In genomic region chr19:4077800-4078683, GRCh38 we compare ENCODE assay signal across 1 cellular context.
TF ChIP-seq lines count a peak whose summit lies in the region.

No MANE protein-coding gene starts in this region.

TF ChIP-seq in HepG2, 621 proteins besides CTCF, POLR2A, EP300 and RAD21 (continued from another document and continues in another):
- no peak for TF ChIP-seq GRHL1 (CRISPR knock-in tag; conservative IDR thresholded peaks at IDR 0.05)
- TF ChIP-seq ZNF354B (CRISPR knock-in tag; IDR thresholded peaks at IDR 0.05) = no peak
- TF ChIP-seq MAFG (CRISPR knock-in tag; IDR thresholded peaks at IDR 0.05) = no peak
- no peak for TF ChIP-seq TSC22D2 (CRISPR knock-in tag; IDR thresholded peaks at IDR 0.05; ENCODE audit: borderline replicate concordance)
- no peak for TF ChIP-seq ZNF777 (CRISPR knock-in tag; IDR thresholded peaks at IDR 0.05)
- no peak for TF ChIP-seq THAP9 (CRISPR knock-in tag; IDR thresholded peaks at IDR 0.05; ENCODE audit: borderline replicate concordance)
- TF ChIP-seq MAZ (IDR thresholded peaks at IDR 0.05; ENCODE audit: borderline replicate concordance, low read depth, low read length) = no peak
- TF ChIP-seq MAZ (CRISPR knock-in tag; IDR thresholded peaks at IDR 0.05; ENCODE audit: low read depth) = peak; percentile 59; the same call in 1 of the 2 replicates
- TF ChIP-seq ZBTB14 (CRISPR knock-in tag; IDR thresholded peaks at IDR 0.05) = no peak
- no peak for TF ChIP-seq SNAPC2 (CRISPR knock-in tag; IDR thresholded peaks at IDR 0.05)
- no peak for TF ChIP-seq ZNF792 (CRISPR knock-in tag; IDR thresholded peaks at IDR 0.05)
- TF ChIP-seq PHF20 (CRISPR knock-in tag; IDR thresholded peaks at IDR 0.05) = 0 out of 2 replicates have a peak, but pooled peaks have one; percentile 13
- TF ChIP-seq SP4 (CRISPR knock-in tag; IDR thresholded peaks at IDR 0.05) = no peak
- TF ChIP-seq JUNB (CRISPR knock-in tag; IDR thresholded peaks at IDR 0.05; ENCODE audit: borderline replicate concordance) = no peak
- no peak for TF ChIP-seq ZNF407 (CRISPR knock-in tag; IDR thresholded peaks at IDR 0.05; ENCODE audit: not compliant biosample characterization)
- TF ChIP-seq XBP1 (CRISPR knock-in tag; IDR thresholded peaks at IDR 0.05) = no peak
- TF ChIP-seq, protein P1, sequence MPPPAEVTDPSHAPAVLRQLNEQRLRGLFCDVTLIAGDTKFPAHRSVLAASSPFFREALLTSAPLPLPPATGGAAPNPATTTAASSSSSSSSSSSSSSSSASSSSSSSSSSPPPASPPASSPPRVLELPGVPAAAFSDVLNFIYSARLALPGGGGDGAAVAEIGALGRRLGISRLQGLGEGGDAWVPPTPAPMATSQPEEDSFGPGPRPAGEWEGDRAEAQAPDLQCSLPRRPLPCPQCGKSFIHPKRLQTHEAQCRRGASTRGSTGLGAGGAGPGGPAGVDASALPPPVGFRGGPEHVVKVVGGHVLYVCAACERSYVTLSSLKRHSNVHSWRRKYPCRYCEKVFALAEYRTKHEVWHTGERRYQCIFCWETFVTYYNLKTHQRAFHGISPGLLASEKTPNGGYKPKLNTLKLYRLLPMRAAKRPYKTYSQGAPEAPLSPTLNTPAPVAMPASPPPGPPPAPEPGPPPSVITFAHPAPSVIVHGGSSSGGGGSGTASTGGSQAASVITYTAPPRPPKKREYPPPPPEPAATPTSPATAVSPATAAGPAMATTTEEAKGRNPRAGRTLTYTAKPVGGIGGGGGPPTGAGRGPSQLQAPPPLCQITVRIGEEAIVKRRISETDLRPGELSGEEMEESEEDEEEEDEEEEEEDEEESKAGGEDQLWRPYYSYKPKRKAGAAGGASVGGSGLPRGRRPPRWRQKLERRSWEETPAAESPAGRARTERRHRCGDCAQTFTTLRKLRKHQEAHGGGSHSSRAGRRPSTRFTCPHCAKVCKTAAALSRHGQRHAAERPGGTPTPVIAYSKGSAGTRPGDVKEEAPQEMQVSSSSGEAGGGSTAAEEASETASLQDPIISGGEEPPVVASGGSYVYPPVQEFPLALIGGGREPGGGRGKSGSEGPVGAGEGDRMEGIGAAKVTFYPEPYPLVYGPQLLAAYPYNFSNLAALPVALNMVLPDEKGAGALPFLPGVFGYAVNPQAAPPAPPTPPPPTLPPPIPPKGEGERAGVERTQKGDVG (CRISPR knock-in tag; IDR thresholded peaks at IDR 0.05; ENCODE audit: borderline replicate concordance) = no peak
- TF ChIP-seq TAF1 (CRISPR knock-in tag; IDR thresholded peaks at IDR 0.05) = peak; percentile 22; the same call in 1 of the 2 replicates
- 0 out of 2 replicates have a peak, but pooled peaks have one; percentile 11 for TF ChIP-seq SP5 (CRISPR knock-in tag; IDR thresholded peaks at IDR 0.05; ENCODE audit: borderline replicate concordance, low read depth)
- peak; percentile 59 for TF ChIP-seq RBFOX2 (IDR thresholded peaks at IDR 0.05; ENCODE audit: low read depth, low read length)
- peak; percentile 30 for TF ChIP-seq ZNF281 (CRISPR knock-in tag; IDR thresholded peaks at IDR 0.05; ENCODE audit: borderline replicate concordance)
- peak; percentile 98 for TF ChIP-seq ESRRA (CRISPR knock-in tag; IDR thresholded peaks at IDR 0.05; ENCODE audit: low read depth)
- TF ChIP-seq ONECUT2 (CRISPR knock-in tag; IDR thresholded peaks at IDR 0.05) = no peak
- peak; percentile 57 for TF ChIP-seq RARA (CRISPR knock-in tag; IDR thresholded peaks at IDR 0.05)
- TF ChIP-seq ZMYM2 (CRISPR knock-in tag; IDR thresholded peaks at IDR 0.05) = no peak
- peak; percentile 43 for TF ChIP-seq SKI (IDR thresholded peaks at IDR 0.05; ENCODE audit: partially characterized antibody)
- TF ChIP-seq, protein P2, sequence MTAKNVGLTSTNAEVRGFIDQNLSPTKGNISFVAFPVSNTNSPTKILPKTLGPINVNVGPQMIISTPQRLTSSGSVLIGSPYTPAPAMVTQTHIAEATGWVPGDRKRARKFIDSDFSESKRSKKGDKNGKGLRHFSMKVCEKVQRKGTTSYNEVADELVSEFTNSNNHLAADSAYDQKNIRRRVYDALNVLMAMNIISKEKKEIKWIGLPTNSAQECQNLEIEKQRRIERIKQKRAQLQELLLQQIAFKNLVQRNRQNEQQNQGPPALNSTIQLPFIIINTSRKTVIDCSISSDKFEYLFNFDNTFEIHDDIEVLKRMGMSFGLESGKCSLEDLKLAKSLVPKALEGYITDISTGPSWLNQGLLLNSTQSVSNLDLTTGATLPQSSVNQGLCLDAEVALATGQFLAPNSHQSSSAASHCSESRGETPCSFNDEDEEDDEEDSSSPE (CRISPR knock-in tag; IDR thresholded peaks at IDR 0.05) = no peak
- 0 out of 2 replicates have a peak, but pooled peaks have one; percentile 24 for TF ChIP-seq NCOA2 (CRISPR knock-in tag; IDR thresholded peaks at IDR 0.05)
- 0 out of 2 replicates have a peak, but pooled peaks have one; percentile 27 for TF ChIP-seq NCOR1 (IDR thresholded peaks at IDR 0.05; ENCODE audit: borderline replicate concordance, low read length)
- TF ChIP-seq, protein P3, sequence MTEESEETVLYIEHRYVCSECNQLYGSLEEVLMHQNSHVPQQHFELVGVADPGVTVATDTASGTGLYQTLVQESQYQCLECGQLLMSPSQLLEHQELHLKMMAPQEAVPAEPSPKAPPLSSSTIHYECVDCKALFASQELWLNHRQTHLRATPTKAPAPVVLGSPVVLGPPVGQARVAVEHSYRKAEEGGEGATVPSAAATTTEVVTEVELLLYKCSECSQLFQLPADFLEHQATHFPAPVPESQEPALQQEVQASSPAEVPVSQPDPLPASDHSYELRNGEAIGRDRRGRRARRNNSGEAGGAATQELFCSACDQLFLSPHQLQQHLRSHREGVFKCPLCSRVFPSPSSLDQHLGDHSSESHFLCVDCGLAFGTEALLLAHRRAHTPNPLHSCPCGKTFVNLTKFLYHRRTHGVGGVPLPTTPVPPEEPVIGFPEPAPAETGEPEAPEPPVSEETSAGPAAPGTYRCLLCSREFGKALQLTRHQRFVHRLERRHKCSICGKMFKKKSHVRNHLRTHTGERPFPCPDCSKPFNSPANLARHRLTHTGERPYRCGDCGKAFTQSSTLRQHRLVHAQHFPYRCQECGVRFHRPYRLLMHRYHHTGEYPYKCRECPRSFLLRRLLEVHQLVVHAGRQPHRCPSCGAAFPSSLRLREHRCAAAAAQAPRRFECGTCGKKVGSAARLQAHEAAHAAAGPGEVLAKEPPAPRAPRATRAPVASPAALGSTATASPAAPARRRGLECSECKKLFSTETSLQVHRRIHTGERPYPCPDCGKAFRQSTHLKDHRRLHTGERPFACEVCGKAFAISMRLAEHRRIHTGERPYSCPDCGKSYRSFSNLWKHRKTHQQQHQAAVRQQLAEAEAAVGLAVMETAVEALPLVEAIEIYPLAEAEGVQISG (CRISPR knock-in tag; IDR thresholded peaks at IDR 0.05) = no peak
- TF ChIP-seq GABPB1 (CRISPR knock-in tag; IDR thresholded peaks at IDR 0.05) = peak; percentile 42; the same call in 1 of the 2 replicates
- TF ChIP-seq ZFP37 (CRISPR knock-in tag; IDR thresholded peaks at IDR 0.05; ENCODE audit: borderline replicate concordance) = no peak
